ENCODE assay signal across 10 cellular contexts in the genomic region with DNA sequence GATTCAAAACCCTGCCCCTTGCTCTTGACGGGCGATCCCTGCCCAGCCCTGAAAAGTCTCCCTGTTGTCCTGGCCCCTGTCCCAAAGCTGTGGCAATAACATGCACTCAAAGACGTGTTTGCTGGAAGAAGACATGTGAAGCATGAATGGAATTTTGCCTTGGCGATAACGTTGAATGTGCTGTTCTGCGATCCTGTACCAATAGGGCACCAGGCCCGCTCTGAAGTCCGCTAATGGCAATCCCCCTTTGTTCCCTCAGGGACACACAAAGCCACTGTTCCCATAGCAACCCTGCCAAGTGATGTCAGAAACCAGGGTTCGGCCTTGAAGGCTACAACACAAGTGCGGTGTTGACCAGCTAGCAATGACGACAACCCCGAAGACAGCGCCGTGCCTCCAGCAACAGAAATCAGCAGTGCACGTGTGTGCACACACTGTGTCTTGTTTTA.
DNase-seq lines count a peak whose midpoint lies in the region; ATAC-seq and TF ChIP-seq lines count a peak whose summit lies in the region.
"Had no signal": no experiment of that assay in that cellular context is flagged by ENCODE, and none has a peak within 500 bp of the region (broad histone marks: within the 10 kb centered on the region; RNA-seq: fewer than 3 reads in every experiment).

No MANE protein-coding gene starts in this region.

- peak; percentile 9 for DNase-seq in NCI-H226
- DNase-seq in epithelial cell of esophagus (ENCODE audit: low read depth) = peak; percentile 72
- peak; percentile 87 to 96 for DNase-seq in lower leg skin (ENCODE audit: low spot score in 2 of 2)
- DNase-seq in substantia nigra (lab: John Stamatoyannopoulos, UW) = peak in 44 of 49 donors; percentile 10 to 86 (median 52)
- DNase-seq in SW 1271 (lab: John Stamatoyannopoulos, UW) = no peak
- no peak for DNase-seq in HK-2 (ENCODE audit: unreplicated experiment)
- DNase-seq in NK-92 (lab: John Stamatoyannopoulos, UW; ENCODE audit: unreplicated experiment) = no peak
- DNase-seq: activated CD4-positive, alpha-beta T cell treated with anti-CD3 and anti-CD28 coated beads for 36 hours; NCI-H187 treated with DMSO at 0.1 percent for 48 hours had no signal

- H3K4me3 ChIP-seq in epithelial cell of esophagus (ENCODE audit: low read length) (no peak overlapping the region), lower leg skin (ENCODE audit: low read depth, poor library complexity, severe bottlenecking) (no peak overlapping the region)

- TF ChIP-seq POLR2A in lower leg skin (IDR thresholded peaks at IDR 0.05) = no peak

- intact Hi-C loops in lower leg skin (cut with DNase I; ENCODE audit: low total_unique reads) = no loop called here

- H3K27ac ChIP-seq in substantia nigra (ENCODE audit: low read depth, low read length, poor library complexity, severe bottlenecking) = peak overlapping the region; percentile 68

- no peak for ATAC-seq in GM19467 (IDR thresholded peaks at IDR 0.05; ENCODE audit: unreplicated experiment)
- ATAC-seq: activated CD4-positive, alpha-beta T cell treated with anti-CD3 and anti-CD28 coated beads for 36 hours had no signal

- TF ChIP-seq CTCF in epithelial cell of esophagus (IDR thresholded peaks at IDR 0.05; ENCODE audit: insufficient read depth, low read depth, low read length, missing control alignments) (no peak), lower leg skin (IDR thresholded peaks at IDR 0.05) (no peak)

- 29 to 36% methylated on average over 15 of the region's 15 CpGs for whole genome bisulfite sequencing in lower leg skin, 2 donors

Comparison
In these comparisons a context has a peak if more than half of its experiments do, and no peak if none do; other contexts are left out.
1. DNase-seq: peak in NCI-H226 (single experiment), epithelial cell of esophagus (single experiment), lower leg skin (2 of 2) and substantia nigra (44 of 49); none in SW 1271 (0 of 2), HK-2 (single experiment) and NK-92 (single experiment).